In the genomic region with DNA sequence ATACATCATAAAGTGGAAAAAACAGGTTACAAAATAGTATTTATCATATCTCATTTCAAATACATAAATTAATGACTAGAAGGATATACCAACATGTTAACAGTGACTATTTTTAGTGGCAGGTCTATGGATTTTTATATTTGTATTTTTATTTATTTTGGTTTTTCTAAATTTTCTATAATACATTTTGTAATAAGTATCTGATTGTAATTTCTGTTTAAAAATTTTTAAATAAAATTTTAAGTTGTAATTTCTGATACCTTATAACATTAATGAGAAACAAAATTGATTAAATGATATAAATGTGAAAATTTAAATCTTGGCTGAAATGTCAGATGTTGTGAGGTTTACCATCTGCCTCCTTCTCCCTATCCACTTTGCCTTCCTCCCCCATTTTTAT, we compare ENCODE assay signal across 10 cellular contexts. TPM values are rescaled to one million over a fixed set of nuclear protein-coding genes. Genes with fewer than 3 reads are reported as not detected.
DNase-seq lines count a peak whose midpoint lies in the region; ATAC-seq and TF ChIP-seq lines count a peak whose summit lies in the region.
"Had no signal": no experiment of that assay in that cellular context is flagged by ENCODE, and none has a peak within 500 bp of the region (broad histone marks: within the 10 kb centered on the region; RNA-seq: fewer than 3 reads in every experiment).

No MANE protein-coding gene starts in this region.

- no peak overlapping the region for H3K18ac ChIP-seq in trophoblast cell (ENCODE audit: low read length)

- no peak overlapping the region for H3K14ac ChIP-seq in trophoblast cell (ENCODE audit: low read length)

- CTCF ChIA-PET in activated CD4-positive, alpha-beta memory T cell treated with anti-CD3 and anti-CD28 coated beads, Interleukin-2, amount 10 ng/mL, durations not matched to agents 7 days and 5 days (lab: Charles Lee), result no interaction called here

- H4K12ac ChIP-seq in trophoblast cell (ENCODE audit: low read depth, low read length), result no peak overlapping the region

- H3K79me2 ChIP-seq in trophoblast cell (ENCODE audit: control insufficient read depth, insufficient read depth, low read length, poor library complexity), result peaks cover 10% of the 10 kb centered on the region

- H3K9me3 Mint-ChIP-seq in activated CD4-positive, alpha-beta memory T cell treated with anti-CD3 and anti-CD28 coated beads, Interleukin-2, amount 10 ng/mL, durations not matched to agents 7 days and 5 days, result no peaks in the 10 kb centered on the region
- H3K9me3 Mint-ChIP-seq in type B pancreatic cell, result no peaks in the 10 kb centered on the region

- H3K36me3 ChIP-seq in left ventricle myocardium inferior (peaks cover 6% of the 10 kb centered on the region), heart right ventricle (peaks cover 0 to 26% (median 0%) of the 10 kb centered on the region in 9 donors), trophoblast cell (ENCODE audit: control insufficient read depth in 1 of 2, insufficient read depth in 2 of 2, low read length in 2 of 2) (peaks cover 9 to 14% of the 10 kb centered on the region in 2 experiments)

- no peak for ATAC-seq in heart right ventricle
- ATAC-seq in HG02840 (IDR thresholded peaks at IDR 0.05; ENCODE audit: low FRiP score, unreplicated experiment), result no peak

- H3K4me1 ChIP-seq in left ventricle myocardium inferior (peaks cover 44% of the 10 kb centered on the region), heart right ventricle (peaks cover 0 to 41% (median 30%) of the 10 kb centered on the region in 9 donors), trophoblast cell (ENCODE audit: control insufficient read depth in 1 of 2, insufficient read depth in 2 of 2, low read length in 2 of 2) (peaks cover 0 to 2% of the 10 kb centered on the region in 2 experiments)

- no peak overlapping the region for H2BK120ac ChIP-seq in trophoblast cell (ENCODE audit: insufficient read depth, low read length, poor library complexity)

- H3K9me3 ChIP-seq in left ventricle myocardium inferior (replicated peaks), result no peaks in the 10 kb centered on the region
- H3K9me3 ChIP-seq in heart right ventricle, result no peaks in the 10 kb centered on the region
- H3K9me3 ChIP-seq in trophoblast cell (ENCODE audit: insufficient read depth, low read depth, low read length), result no peaks in the 10 kb centered on the region

- no peak overlapping the region for H2BK12ac ChIP-seq in trophoblast cell (ENCODE audit: low read length)

- H3K4me1 Mint-ChIP-seq in activated CD4-positive, alpha-beta memory T cell treated with anti-CD3 and anti-CD28 coated beads, Interleukin-2, amount 10 ng/mL, durations not matched to agents 7 days and 5 days, result peaks cover 21% of the 10 kb centered on the region
- H3K4me1 Mint-ChIP-seq in type B pancreatic cell (ENCODE audit: unreplicated experiment), result no peaks in the 10 kb centered on the region

- peaks cover 29% of the 10 kb centered on the region for H3K36me3 Mint-ChIP-seq in activated CD4-positive, alpha-beta memory T cell treated with anti-CD3 and anti-CD28 coated beads, Interleukin-2, amount 10 ng/mL, durations not matched to agents 7 days and 5 days (ENCODE audit: low read depth)
- no peaks in the 10 kb centered on the region for H3K36me3 Mint-ChIP-seq in type B pancreatic cell

- no peak overlapping the region for H3K23ac ChIP-seq in trophoblast cell (ENCODE audit: low read length)

- H3K4me3 ChIP-seq in left ventricle myocardium inferior (peak overlapping the region; percentile 76), heart right ventricle (peak overlapping the region in 4 of 10 donors; percentile 67 to 81 (median 78)), iPS-11a (ENCODE audit: low read depth, low read length) (peak overlapping the region; percentile 17), trophoblast cell (ENCODE audit: low read depth, low read length) (no peak overlapping the region)

- H3K27me3 Mint-ChIP-seq in activated CD4-positive, alpha-beta memory T cell treated with anti-CD3 and anti-CD28 coated beads, Interleukin-2, amount 10 ng/mL, durations not matched to agents 7 days and 5 days, result no peaks in the 10 kb centered on the region
- H3K27me3 Mint-ChIP-seq in type B pancreatic cell, result no peaks in the 10 kb centered on the region

- TF ChIP-seq CTCF in left ventricle myocardium inferior (IDR thresholded peaks at IDR 0.05; ENCODE audit: borderline replicate concordance) (no peak), heart right ventricle (IDR thresholded peaks at IDR 0.05) (no peak), type B pancreatic cell (conservative IDR thresholded peaks at IDR 0.05) (no peak)

- H3K4me3 Mint-ChIP-seq in activated CD4-positive, alpha-beta memory T cell treated with anti-CD3 and anti-CD28 coated beads, Interleukin-2, amount 10 ng/mL, durations not matched to agents 7 days and 5 days, result peak overlapping the region; percentile 97
- peak overlapping the region; percentile 99 for H3K4me3 Mint-ChIP-seq in type B pancreatic cell

- H3K4me2 ChIP-seq in trophoblast cell (ENCODE audit: low read length), result no peak overlapping the region

- H3K9ac ChIP-seq in trophoblast cell (ENCODE audit: low read length), result no peak overlapping the region

- no peak overlapping the region for H3K27ac Mint-ChIP-seq in activated CD4-positive, alpha-beta memory T cell treated with anti-CD3 and anti-CD28 coated beads, Interleukin-2, amount 10 ng/mL, durations not matched to agents 7 days and 5 days
- H3K27ac Mint-ChIP-seq in type B pancreatic cell, result no peak overlapping the region

- no peak overlapping the region for H2AFZ ChIP-seq in trophoblast cell (ENCODE audit: insufficient read depth, low read length, poor library complexity)

- H3K79me1 ChIP-seq in trophoblast cell (ENCODE audit: low read length), result peaks cover 8% of the 10 kb centered on the region

- H3K27ac ChIP-seq in left ventricle myocardium inferior (replicated peaks), result no peak overlapping the region
- no peak overlapping the region for H3K27ac ChIP-seq in heart right ventricle
- no peak overlapping the region for H3K27ac ChIP-seq in trophoblast cell (ENCODE audit: low read depth, low read length)

- no peaks in the 10 kb centered on the region for H3K27me3 ChIP-seq in left ventricle myocardium inferior (ENCODE audit: low read depth)
- H3K27me3 ChIP-seq in heart right ventricle, result peaks cover 0 to 11% (median 0%) of the 10 kb centered on the region in 7 donors
- H3K27me3 ChIP-seq in trophoblast cell (ENCODE audit: insufficient read depth, low read length), result no peaks in the 10 kb centered on the region

- no peak overlapping the region for H3K4ac ChIP-seq in trophoblast cell (ENCODE audit: low read depth, low read length)

- H2AK5ac ChIP-seq in trophoblast cell (ENCODE audit: low read length), result no peak overlapping the region

- DNase-seq in left ventricle myocardium inferior (no peak), heart right ventricle (no peak), type B pancreatic cell (ENCODE audit: extremely low spot score, unreplicated experiment) (no peak), NCI-H2171 (lab: John Stamatoyannopoulos, UW) (no peak), trophoblast cell (no peak)
- DNase-seq in activated CD4-positive, alpha-beta memory T cell treated with anti-CD3 and anti-CD28 coated beads, Interleukin-2, amount 10 ng/mL, durations not matched to agents 7 days and 5 days, result no peak
- DNase-seq: activated CD4-positive, CD25-positive, alpha-beta regulatory T cell; NCI-H2107 had no signal

- no peak overlapping the region for H4K8ac ChIP-seq in trophoblast cell (ENCODE audit: low read depth, low read length)

- intact Hi-C loops in left ventricle myocardium inferior (cut with micrococcal nuclease) (no loop called here), heart right ventricle (cut with DNase I) (loop anchor here in 1 of 10 donors (10.0 kb wide), 1 partner anchor 79 kb away; the partner anchor contains the start of gene TAF1)

- no peak overlapping the region for H4K91ac ChIP-seq in trophoblast cell (ENCODE audit: low read depth, low read length)

- POLR2A ChIA-PET in activated CD4-positive, alpha-beta memory T cell treated with anti-CD3 and anti-CD28 coated beads, Interleukin-2, amount 10 ng/mL, durations not matched to agents 7 days and 5 days (lab: Charles Lee), result interaction anchor here (1.4 kb wide), 1 partner anchor 80 kb away, joined by 6 read pairs; the partner anchor contains the start of gene TAF1

- H2BK5ac ChIP-seq in trophoblast cell (ENCODE audit: low read depth, low read length, poor library complexity), result no peak overlapping the region

RNA-seq across cellular contexts. Expression of gene NONO, which starts 2.5 kb away (rescaled TPM):
- total RNA-seq in left ventricle myocardium inferior (99.2 TPM), heart right ventricle (100 to 1,000 TPM in 9 of 10 donors, 10 to 100 TPM in 1; 99.3 to 145 (median 114) TPM), type B pancreatic cell (ENCODE audit: low replicate concordance) (428 and 634 TPM in 2 replicates)
- polyA plus RNA-seq in heart right ventricle, result 10 to 100 TPM; 55.0 to 90.3 TPM
- total RNA-seq in activated CD4-positive, alpha-beta memory T cell treated with anti-CD3 and anti-CD28 coated beads, Interleukin-2, amount 10 ng/mL, durations not matched to agents 7 days and 5 days, result 100 to 1,000 TPM; 376 to 400 TPM
- 353 and 365 TPM in 2 replicates for polyA plus RNA-seq in trophoblast cell (2013)

RNA-seq across cellular contexts. Expression of gene ITGB1BP2, which starts 15.6 kb away (rescaled TPM):
- total RNA-seq in left ventricle myocardium inferior (111 TPM), heart right ventricle (100 to 1,000 TPM in 2 of 10 donors, 10 to 100 TPM in 8; 85.6 to 150 (median 94.1) TPM), type B pancreatic cell (ENCODE audit: low replicate concordance) (1.7 and 3.6 TPM in 2 replicates)
- polyA plus RNA-seq in heart right ventricle, result 100 to 1,000 TPM in 1 of 2 donors, 10 to 100 TPM in 1; 45.9 to 106 TPM
- 1 to 10 TPM; 2.9 to 4.4 TPM for total RNA-seq in activated CD4-positive, alpha-beta memory T cell treated with anti-CD3 and anti-CD28 coated beads, Interleukin-2, amount 10 ng/mL, durations not matched to agents 7 days and 5 days
- 0.26 and 0.40 TPM in 2 replicates for polyA plus RNA-seq in trophoblast cell (2013)

RNA-seq across cellular contexts. Expression of gene ZMYM3, which starts 32.0 kb away (rescaled TPM):
- total RNA-seq in left ventricle myocardium inferior (14.3 TPM), heart right ventricle (10 to 100 TPM; 10.3 to 18.7 (median 16.5) TPM), type B pancreatic cell (ENCODE audit: low replicate concordance) (34.9 and 67.8 TPM in 2 replicates)
- 1 to 10 TPM; 4.4 to 6.2 TPM for polyA plus RNA-seq in heart right ventricle
- 10 to 100 TPM; 21.5 to 22.2 TPM for total RNA-seq in activated CD4-positive, alpha-beta memory T cell treated with anti-CD3 and anti-CD28 coated beads, Interleukin-2, amount 10 ng/mL, durations not matched to agents 7 days and 5 days
- polyA plus RNA-seq in trophoblast cell (2013), result 22.7 and 23.5 TPM in 2 replicates

Comparison
In these comparisons a context has a peak if more than half of its experiments do, and no peak if none do; other contexts are left out.
1. RNA of gene ITGB1BP2, which starts 15.6 kb away (total RNA-seq): 111 TPM in left ventricle myocardium inferior (single experiment) and 85.6 to 150 TPM in heart right ventricle; 2.9 to 4.4 TPM in activated CD4-positive, alpha-beta memory T cell treated with anti-CD3 and anti-CD28 coated beads, Interleukin-2, amount 10 ng/mL, durations not matched to agents 7 days and 5 days and 1.7 to 3.6 TPM in type B pancreatic cell; every median in the first group is over 10 times any median in the second.